Comparison of ENCODE assay signal across 8 cellular contexts in the genomic region with DNA sequence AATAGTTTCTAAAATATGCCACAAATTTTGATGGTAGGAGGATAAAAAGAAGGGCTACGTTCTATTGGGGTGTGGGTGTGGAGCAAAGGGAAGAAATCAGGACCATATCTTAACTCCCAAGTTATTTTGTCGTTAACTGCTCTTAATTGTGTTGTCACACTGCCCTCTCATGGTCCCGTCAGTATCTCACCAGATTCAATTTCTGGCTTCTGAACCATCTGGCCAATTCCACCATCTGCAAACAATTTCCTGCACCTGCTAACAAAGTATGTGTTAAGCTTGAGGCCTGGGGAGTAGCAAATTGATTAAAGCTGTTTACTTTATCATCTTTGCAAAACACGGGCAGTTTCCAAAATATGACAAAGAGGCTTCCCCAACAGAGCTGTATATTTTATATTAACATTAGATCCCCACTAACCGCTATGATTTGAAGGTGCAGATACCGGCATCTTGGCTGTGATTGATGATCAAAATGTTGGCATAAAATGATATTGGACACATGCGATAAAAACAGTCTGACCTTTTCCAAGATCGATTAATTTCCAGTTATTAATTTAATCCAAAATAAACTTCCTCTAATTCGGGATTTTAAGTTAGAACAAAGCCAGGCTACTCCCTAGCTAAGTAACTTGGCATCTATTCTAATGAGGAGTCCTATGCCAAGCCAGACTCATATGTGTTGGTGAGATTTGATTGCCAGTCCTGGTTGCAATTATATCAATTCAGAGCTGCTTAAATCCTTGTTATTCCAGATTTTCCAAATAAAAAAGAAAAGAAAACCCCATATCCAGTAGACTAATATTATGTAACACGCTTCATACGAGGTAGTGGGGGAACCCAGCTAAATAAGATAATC. TPM values are rescaled to one million over a fixed set of nuclear protein-coding genes. Genes with fewer than 3 reads are reported as not detected.
DNase-seq lines count a peak whose midpoint lies in the region; ATAC-seq and TF ChIP-seq lines count a peak whose summit lies in the region.

No MANE protein-coding gene starts in this region.

- ATAC-seq in activated CD8-positive, alpha-beta memory T cell treated with anti-CD3 and anti-CD28 coated beads, Interleukin-2, amount 10 ng/mL, durations not matched to agents 7 days and 5 days = peak; percentile 42
- peak; percentile 89 to 96 (median 94) for ATAC-seq in right lobe of liver

- TF ChIP-seq CTCF in OCI-LY7 (conservative IDR thresholded peaks at IDR 0.05; ENCODE audit: low read length) (peak; percentile 88), coronary artery (IDR thresholded peaks at IDR 0.05) (peak; percentile 20), right lobe of liver (IDR thresholded peaks at IDR 0.05) (peak; percentile 50 to 61 (median 54))

- no peaks in the 10 kb centered on the region for H3K27me3 ChIP-seq in right lobe of liver

- H3K4me2 ChIP-seq in OCI-LY7 (ENCODE audit: low read length) = no peak overlapping the region

- H3K36me3 ChIP-seq in OCI-LY7 (ENCODE audit: insufficient read depth, low read length) (no peaks in the 10 kb centered on the region; the same call in 1 of the 2 replicates), right lobe of liver (no peaks in the 10 kb centered on the region)

- WGBS in right lobe of liver (ENCODE audit: insufficient coverage, low coverage, low lambda C conversion rate, missing lambda C conversion rate) = 31% methylated on average over 11 of the region's 11 CpGs

- H3K27ac ChIP-seq in OCI-LY7 (ENCODE audit: low read depth, low read length, poor library complexity, severe bottlenecking) (peak overlapping the region; percentile 20), coronary artery (no peak overlapping the region), right lobe of liver (no peak overlapping the region)

- H3K36me3 Mint-ChIP-seq in activated CD8-positive, alpha-beta memory T cell treated with anti-CD3 and anti-CD28 coated beads, Interleukin-2, amount 10 ng/mL, durations not matched to agents 7 days and 5 days = no peaks in the 10 kb centered on the region

- POLR2A ChIA-PET in OCI-LY7 (lab: Charles Lee) = interaction anchor here (0.7 to 2.0 kb wide), 8 partner anchors 9 to 299 kb away, joined by 3 to 11 read pairs (median 4); no protein-coding TSS in a partner anchor

- CTCF ChIA-PET in activated CD8-positive, alpha-beta memory T cell treated with anti-CD3 and anti-CD28 coated beads, Interleukin-2, amount 10 ng/mL, durations not matched to agents 7 days and 5 days (lab: Charles Lee) = interaction anchor here (0.7 to 3.9 kb wide), 7 partner anchors 79 to 360 kb away, joined by 3 to 22 read pairs (median 4); a partner anchor contains a TSS
- CTCF ChIA-PET in OCI-LY7 (lab: Charles Lee; ENCODE audit: unreplicated experiment) = interaction anchor here (0.7 to 1.3 kb wide), 8 partner anchors 10 to 239 kb away, joined by 3 to 12 read pairs (median 4); a partner anchor contains a TSS

- peaks cover 9% of the 10 kb centered on the region; the same call in 1 of the 2 replicates for H3K9me3 ChIP-seq in OCI-LY7 (ENCODE audit: low read length)
- no peaks in the 10 kb centered on the region for H3K9me3 ChIP-seq in right lobe of liver

- H3K27ac Mint-ChIP-seq in activated CD8-positive, alpha-beta memory T cell treated with anti-CD3 and anti-CD28 coated beads, Interleukin-2, amount 10 ng/mL, durations not matched to agents 7 days and 5 days = no peak overlapping the region

- peaks cover 10% of the 10 kb centered on the region for H3K27me3 Mint-ChIP-seq in activated CD8-positive, alpha-beta memory T cell treated with anti-CD3 and anti-CD28 coated beads, Interleukin-2, amount 10 ng/mL, durations not matched to agents 7 days and 5 days

- H3K4me1 ChIP-seq in OCI-LY7 (ENCODE audit: insufficient read depth, low read length, poor library complexity, severe bottlenecking) = peaks cover 23% of the 10 kb centered on the region
- no peaks in the 10 kb centered on the region for H3K4me1 ChIP-seq in right lobe of liver

- H3K79me2 ChIP-seq in OCI-LY7 (ENCODE audit: insufficient read depth, low read depth, low read length) = no peaks in the 10 kb centered on the region

- TF ChIP-seq POLR2A in right lobe of liver (IDR thresholded peaks at IDR 0.05) = no peak

- H4K20me1 ChIP-seq in OCI-LY7 (ENCODE audit: insufficient read depth, low read length) = no peaks in the 10 kb centered on the region

- no TSS peak for BruUV-seq in OCI-LY7 (replicated peaks; lab: Mats Ljungman, UMichigan)

- H3K4me3 ChIP-seq in OCI-LY7 (ENCODE audit: low read depth, low read length, poor library complexity, severe bottlenecking) (no peak overlapping the region), coronary artery (no peak overlapping the region), right lobe of liver (no peak overlapping the region)

- H3K9me2 ChIP-seq in OCI-LY7 (ENCODE audit: insufficient read depth, low read length) = no peaks in the 10 kb centered on the region

- intact Hi-C loops in OCI-LY7 (cut with micrococcal nuclease; ENCODE audit: unreplicated experiment) = loop anchor here (1.0 kb wide), 3 partner anchors 217 to 307 kb away; a partner anchor contains a TSS
- intact Hi-C loops in right lobe of liver (cut with DNase I) = no loop called here

- no peak for DNase-seq in activated CD8-positive, alpha-beta memory T cell treated with anti-CD3 and anti-CD28 coated beads, Interleukin-2, amount 10 ng/mL, durations not matched to agents 7 days and 5 days
- DNase-seq in activated CD8-positive, alpha-beta memory T cell treated with anti-CD3 and anti-CD28 coated beads for 24 hours = no peak
- peak; percentile 74 for DNase-seq in LHCN-M2 (ENCODE audit: low read depth)
- DNase-seq in OCI-LY7 (ENCODE audit: low spot score) = peak; percentile 89
- no peak for DNase-seq in coronary artery (ENCODE audit: low spot score)
- no peak for DNase-seq in right lobe of liver
- DNase-seq in stimulated activated CD4-positive, alpha-beta T cell treated with anti-CD3 and anti-CD28 coated beads, Interleukin-4, amount 100 ng/mL, for 1 hour = no peak
- DNase-seq in stimulated activated CD4-positive, alpha-beta T cell treated with anti-CD3 and anti-CD28 coated beads, Interleukin-4, amount 100 ng/mL, for 4 hours = no peak

- H2AFZ ChIP-seq in OCI-LY7 (ENCODE audit: low read length) = peak overlapping the region; percentile 74; the same call in 1 of the 2 replicates

- H3K4me3 Mint-ChIP-seq in activated CD8-positive, alpha-beta memory T cell treated with anti-CD3 and anti-CD28 coated beads, Interleukin-2, amount 10 ng/mL, durations not matched to agents 7 days and 5 days = no peak overlapping the region

- no peaks in the 10 kb centered on the region for H3K4me1 Mint-ChIP-seq in activated CD8-positive, alpha-beta memory T cell treated with anti-CD3 and anti-CD28 coated beads, Interleukin-2, amount 10 ng/mL, durations not matched to agents 7 days and 5 days

- peaks cover 3% of the 10 kb centered on the region for H3K9me3 Mint-ChIP-seq in activated CD8-positive, alpha-beta memory T cell treated with anti-CD3 and anti-CD28 coated beads, Interleukin-2, amount 10 ng/mL, durations not matched to agents 7 days and 5 days (ENCODE audit: low read depth)

RNA-seq across cellular contexts. Expression of a gene that starts 6.9 kb away (rescaled TPM):
- 10 to 100 TPM; 59.8 to 66.8 TPM for total RNA-seq in activated CD8-positive, alpha-beta memory T cell treated with anti-CD3 and anti-CD28 coated beads, Interleukin-2, amount 10 ng/mL, durations not matched to agents 7 days and 5 days
- total RNA-seq in LHCN-M2 (2014; rRNA removed) = 61.0 and 74.9 TPM in 2 replicates
- 23.9 TPM for polyA plus RNA-seq in LHCN-M2 (2012)
- 61.1 and 64.1 TPM in 2 replicates for total RNA-seq in OCI-LY7 (2014; rRNA removed; shearing (Covaris generic))
- 97.8 and 102 TPM in 2 replicates for total RNA-seq in OCI-LY7 (2022)
- 10 to 100 TPM; 10.2 to 26.1 (median 21.1) TPM for total RNA-seq in right lobe of liver

Comparison
In these comparisons a context has a peak if more than half of its experiments do, and no peak if none do; other contexts are left out.
1. DNase-seq: peak in LHCN-M2 (single experiment) and OCI-LY7 (single experiment); none in activated CD8-positive, alpha-beta memory T cell treated with anti-CD3 and anti-CD28 coated beads, Interleukin-2, amount 10 ng/mL, durations not matched to agents 7 days and 5 days (single experiment), activated CD8-positive, alpha-beta memory T cell treated with anti-CD3 and anti-CD28 coated beads for 24 hours (single experiment), coronary artery (single experiment), right lobe of liver (0 of 3), stimulated activated CD4-positive, alpha-beta T cell treated with anti-CD3 and anti-CD28 coated beads, Interleukin-4, amount 100 ng/mL, for 1 hour (single experiment) and stimulated activated CD4-positive, alpha-beta T cell treated with anti-CD3 and anti-CD28 coated beads, Interleukin-4, amount 100 ng/mL, for 4 hours (0 of 2).
2. CTCF ChIP-seq: peak in every context shown above with its lines; median percentile 88 in OCI-LY7; 54 in right lobe of liver; 20 in coronary artery.